ENCODE assay signal across 8 cellular contexts in the genomic region with DNA sequence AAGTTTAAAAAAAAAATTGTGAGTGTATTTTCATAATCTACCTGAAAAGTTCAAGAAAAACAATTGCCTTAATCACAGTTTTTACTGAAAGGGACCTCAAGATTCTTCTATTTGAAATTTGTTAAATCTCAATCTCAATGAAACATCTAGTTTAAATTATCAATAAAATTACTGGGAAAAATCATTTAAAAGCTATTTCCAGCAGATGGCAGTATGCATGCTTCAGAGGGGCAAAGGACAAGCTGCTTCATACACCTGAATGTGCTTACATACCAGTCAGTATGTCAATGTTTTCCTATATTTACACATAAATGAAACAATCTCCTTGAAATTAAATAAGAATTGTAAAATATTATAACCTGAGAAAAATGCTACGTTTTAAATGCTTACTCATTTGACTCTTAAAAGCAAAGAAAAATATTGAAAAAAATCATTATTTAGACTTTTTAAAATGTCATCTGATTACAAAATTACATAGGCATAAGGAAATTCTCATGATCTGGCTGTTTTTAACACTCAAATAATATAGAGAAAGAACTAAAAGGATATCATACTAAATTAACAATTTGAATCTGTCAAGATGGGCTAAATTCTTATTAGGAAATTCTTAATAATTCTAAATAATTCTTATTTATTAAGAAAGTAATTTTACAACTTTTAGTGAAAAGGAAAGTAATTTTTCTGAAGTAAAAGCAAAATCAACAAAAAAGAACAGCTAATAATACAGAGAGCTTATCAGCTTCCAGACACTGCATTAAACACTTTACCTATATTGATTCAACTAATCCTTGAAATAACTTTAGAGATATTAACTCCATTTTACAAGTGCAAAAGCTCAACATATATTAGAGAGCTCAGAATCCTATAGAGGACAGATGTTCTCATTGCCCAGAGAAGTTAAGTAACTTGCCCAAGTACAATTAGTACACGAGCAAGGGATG.
A peak's percentile ranks its signal among the peaks of the same experiment; 100 is the strongest.
DNase-seq lines count a peak whose midpoint lies in the region; TF ChIP-seq lines count a peak whose summit lies in the region.

No MANE protein-coding gene starts in this region.

- no peaks in the 10 kb centered on the region for H3K9me3 ChIP-seq in mammary epithelial cell (replicated peaks; ENCODE audit: insufficient read depth, low read length)
- H3K9me3 ChIP-seq in mesenchymal stem cell (ENCODE audit: control insufficient read depth, low read length), result no peaks in the 10 kb centered on the region
- no peaks in the 10 kb centered on the region for H3K9me3 ChIP-seq in stomach

- no peak for TF ChIP-seq POLR2A in stomach (IDR thresholded peaks at IDR 0.05)

- H3K27me3 ChIP-seq in mammary epithelial cell (ENCODE audit: insufficient read depth, low read length), result no peaks in the 10 kb centered on the region
- no peaks in the 10 kb centered on the region for H3K27me3 ChIP-seq in mesenchymal stem cell (ENCODE audit: control insufficient read depth in 1 of 2, insufficient read depth in 1 of 2, low read length in 2 of 2)
- no peaks in the 10 kb centered on the region for H3K27me3 ChIP-seq in stomach

- H3K14ac ChIP-seq in mesenchymal stem cell (ENCODE audit: low read length in 2 of 2), result no peak overlapping the region

- CTCF ChIA-PET in mammary epithelial cell (lab: Charles Lee; ENCODE audit: low non-redundant PET), result interaction anchor here (0.6 to 1.0 kb wide), 3 partner anchors 143 to 1333 kb away, joined by 3 to 5 read pairs (median 4); no protein-coding TSS in a partner anchor

- no peak overlapping the region for H2BK12ac ChIP-seq in mesenchymal stem cell (ENCODE audit: low read length in 2 of 2)

- dilution Hi-C loops in mammary epithelial cell (cut with HindIII; ENCODE audit: low sequenced_read_pairs), result no loop called here

- H2AK5ac ChIP-seq in mesenchymal stem cell (ENCODE audit: low read length, severe bottlenecking), result no peak overlapping the region

- H2BK120ac ChIP-seq in mesenchymal stem cell (ENCODE audit: low read depth, low read length), result no peak overlapping the region

- 40% methylated on average over 2 of the region's 2 CpGs for WGBS in mammary epithelial cell (ENCODE audit: low coverage, missing lambda C conversion rate)
- WGBS in mesenchymal stem cell, result 100% methylated on average over 1 of the region's 2 CpGs
- WGBS in stomach, 5 donors, result 34 to 46% (median 40%) methylated on average over 2 of the region's 2 CpGs

- no peak overlapping the region for H4K91ac ChIP-seq in mesenchymal stem cell (ENCODE audit: low read length)

- in situ Hi-C loops in mammary epithelial cell (cut with MboI; ENCODE audit: low sequenced_read_pairs in 2 of 2), result no loop called here

- H4K8ac ChIP-seq in mesenchymal stem cell (ENCODE audit: low read length), result no peak overlapping the region

- H2BK5ac ChIP-seq in mesenchymal stem cell (ENCODE audit: low read depth, low read length, poor library complexity, severe bottlenecking), result no peak overlapping the region

- no peak overlapping the region for H3K4me3 ChIP-seq in mammary epithelial cell (replicated peaks in 1 of 3; ENCODE audit: insufficient read depth in 1 of 3, low read depth in 2 of 3, low read length in 3 of 3)
- H3K4me3 ChIP-seq in mesenchymal stem cell (ENCODE audit: insufficient read depth in 1 of 2, low read depth in 1 of 2, low read length in 2 of 2), result no peak overlapping the region
- no peak overlapping the region for H3K4me3 ChIP-seq in stomach

- TF ChIP-seq EP300 in stomach (IDR thresholded peaks at IDR 0.05), result no peak

- no peak overlapping the region for H2BK15ac ChIP-seq in mesenchymal stem cell (ENCODE audit: low read depth, poor library complexity, severe bottlenecking)

- H3K36me3 ChIP-seq in mammary epithelial cell (ENCODE audit: insufficient read depth, low read length) (no peaks in the 10 kb centered on the region), mesenchymal stem cell (ENCODE audit: control insufficient read depth in 1 of 2, insufficient read depth in 2 of 2, low read depth in 1 of 2, low read length in 2 of 2) (no peaks in the 10 kb centered on the region), stomach (no peaks in the 10 kb centered on the region)

- no peak overlapping the region for H3K23ac ChIP-seq in mesenchymal stem cell (ENCODE audit: low read length in 2 of 2)

- H3K79me1 ChIP-seq in mesenchymal stem cell (replicated peaks; ENCODE audit: low read length, poor library complexity, severe bottlenecking), result no peaks in the 10 kb centered on the region

- H3K4ac ChIP-seq in mesenchymal stem cell (ENCODE audit: low read depth in 1 of 2, low read length in 2 of 2), result no peak overlapping the region

- H3K4me1 ChIP-seq in mammary epithelial cell (ENCODE audit: insufficient read depth, low read length), result peaks cover 5% of the 10 kb centered on the region
- peaks cover 2% of the 10 kb centered on the region for H3K4me1 ChIP-seq in mesenchymal stem cell (ENCODE audit: control insufficient read depth, insufficient read depth, low read depth, low read length)
- no peaks in the 10 kb centered on the region for H3K4me1 ChIP-seq in stomach

- H3K18ac ChIP-seq in mesenchymal stem cell (ENCODE audit: low read depth in 1 of 2, low read length in 2 of 2), result no peak overlapping the region

- H2AFZ ChIP-seq in mammary epithelial cell (ENCODE audit: low read depth, low read length), result no peak overlapping the region
- H2AFZ ChIP-seq in mesenchymal stem cell (ENCODE audit: low read depth, low read length), result no peak overlapping the region

- intact Hi-C loops in mammary epithelial cell (cut with micrococcal nuclease) (loop anchor here (1.0 kb wide), 2 partner anchors 142 to 169 kb away; no protein-coding TSS in a partner anchor), stomach (cut with DNase I; ENCODE audit: low total_unique reads) (no loop called here)

- peak; percentile 41 for DNase-seq in SIG-M5 treated with dmso at 0.1 percent for 504 hours (lab: John Stamatoyannopoulos, UW; ENCODE audit: unreplicated experiment)
- DNase-seq in SIG-M5 (lab: John Stamatoyannopoulos, UW), result no peak
- peak; percentile 7 to 18 for DNase-seq in NCI-H2081 (lab: John Stamatoyannopoulos, UW)
- DNase-seq in mammary epithelial cell, result no peak
- peak; percentile 32 for DNase-seq in mesenchymal stem cell
- no peak for DNase-seq in stimulated activated naive CD4-positive, alpha-beta T cell treated with Interleukin-2 at 50 U/mL for 16 hours (lab: John Stamatoyannopoulos, UW)
- no peak for DNase-seq in stomach
- DNase-seq in DMS114 treated with DMSO at 0.1 percent for 48 hours (lab: John Stamatoyannopoulos, UW; ENCODE audit: unreplicated experiment), result no peak

- H4K20me1 ChIP-seq in mammary epithelial cell (ENCODE audit: insufficient read depth, low read length), result no peaks in the 10 kb centered on the region

- no TSS peak for BruUV-seq in mammary epithelial cell (replicated peaks; lab: Mats Ljungman, UMichigan)

- no peaks in the 10 kb centered on the region for H3K79me2 ChIP-seq in mammary epithelial cell (ENCODE audit: insufficient read depth, low read length)

- H3K4me2 ChIP-seq in mammary epithelial cell (ENCODE audit: insufficient read depth, low read depth, low read length), result no peak overlapping the region
- no peak overlapping the region for H3K4me2 ChIP-seq in mesenchymal stem cell (ENCODE audit: low read length, poor library complexity, severe bottlenecking)

- TF ChIP-seq CTCF in mammary epithelial cell (conservative IDR thresholded peaks at IDR 0.05 in 1 of 2, IDR thresholded peaks at IDR 0.05 in 1 of 2; ENCODE audit: extremely low read depth in 1 of 2, insufficient read depth in 1 of 2, low read depth in 1 of 2, low read length in 2 of 2), result peak; percentile 41 to 66
- peak in 3 of 7 experiments; percentile 39 to 50 (median 39) for TF ChIP-seq CTCF in stomach (IDR thresholded peaks at IDR 0.05)

- H3K9ac ChIP-seq in mammary epithelial cell (ENCODE audit: insufficient read depth, low read length) (no peak overlapping the region), mesenchymal stem cell (ENCODE audit: low read length) (no peak overlapping the region)

- H3K27ac ChIP-seq in mammary epithelial cell (ENCODE audit: insufficient read depth, low read depth, low read length) (no peak overlapping the region), mesenchymal stem cell (ENCODE audit: low read length, poor library complexity, severe bottlenecking) (no peak overlapping the region), stomach (no peak overlapping the region)

Comparison
In these comparisons a context has a peak if more than half of its experiments do, and no peak if none do; other contexts are left out.
1. DNase-seq: peak in SIG-M5 treated with dmso at 0.1 percent for 504 hours (single experiment), NCI-H2081 (2 of 2) and mesenchymal stem cell (single experiment); none in SIG-M5 (single experiment), mammary epithelial cell (single experiment), stimulated activated naive CD4-positive, alpha-beta T cell treated with Interleukin-2 at 50 U/mL for 16 hours (single experiment), stomach (single experiment) and DMS114 treated with DMSO at 0.1 percent for 48 hours (single experiment).